In the genomic region with DNA sequence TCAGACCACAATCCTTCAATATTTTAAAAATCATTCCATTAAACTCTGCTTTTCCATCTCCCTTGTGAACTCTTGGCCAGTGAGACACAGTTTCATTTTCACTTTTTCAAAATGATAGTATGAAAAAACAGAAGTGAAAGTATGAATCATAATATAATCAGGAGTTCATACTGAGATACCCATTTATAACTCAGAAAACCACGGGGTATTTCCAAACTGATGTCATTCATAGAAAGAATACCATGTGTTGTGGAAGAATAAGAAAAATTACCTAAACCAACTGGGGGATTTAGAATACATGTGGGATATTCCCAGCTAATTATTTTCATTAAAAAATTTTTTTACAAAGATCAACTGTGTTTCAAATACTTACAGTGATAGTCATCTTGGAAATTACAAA, we compare ENCODE assay signal across 7 cellular contexts.
DNase-seq lines count a peak whose midpoint lies in the region; ATAC-seq and TF ChIP-seq lines count a peak whose summit lies in the region.

No MANE protein-coding gene starts in this region.

- H3K27ac Mint-ChIP-seq in chondrocyte (ENCODE audit: unreplicated experiment): peak overlapping the region; percentile 90

- no peaks in the 10 kb centered on the region for H3K9me3 ChIP-seq in right atrium auricular region

- H3K4me3 Mint-ChIP-seq in chondrocyte (ENCODE audit: unreplicated experiment): peak overlapping the region; percentile 48

- H3K27ac ChIP-seq in right atrium auricular region: no peak overlapping the region

- no peaks in the 10 kb centered on the region for H3K36me3 ChIP-seq in right atrium auricular region

- H3K27me3 ChIP-seq in right atrium auricular region: no peaks in the 10 kb centered on the region

- peak; percentile 67 for ATAC-seq in GM18511 (IDR thresholded peaks at IDR 0.05; ENCODE audit: unreplicated experiment)
- ATAC-seq in HG02571 (IDR thresholded peaks at IDR 0.05; ENCODE audit: unreplicated experiment): peak; percentile 55

- TF ChIP-seq POLR2A in NB4 (IDR thresholded peaks at IDR 0.05; ENCODE audit: extremely low read depth, insufficient read length): no peak

- DNase-seq in NB4 (ENCODE audit: low read depth) (peak; percentile 68), chondrocyte (ENCODE audit: low spot score) (no peak), smooth muscle cell of the brain vasculature (ENCODE audit: low read depth, low spot score) (peak; percentile 39), right atrium auricular region (ENCODE audit: low spot score) (no peak), mesenteric fat pad (ENCODE audit: low spot score) (no peak)

- TF ChIP-seq CTCF in NB4 (IDR thresholded peaks at IDR 0.05; ENCODE audit: low read depth, low read length): no peak
- TF ChIP-seq CTCF in chondrocyte (IDR thresholded peaks at IDR 0.05): no peak
- no peak for TF ChIP-seq CTCF in right atrium auricular region (IDR thresholded peaks at IDR 0.05)

- H3K9me3 Mint-ChIP-seq in chondrocyte (ENCODE audit: low read depth): no peaks in the 10 kb centered on the region

- peaks cover 50% of the 10 kb centered on the region for H3K4me1 Mint-ChIP-seq in chondrocyte (ENCODE audit: low read depth)

- H3K4me3 ChIP-seq in NB4 (ENCODE audit: low read depth, low read length) (peak overlapping the region; percentile 14), right atrium auricular region (no peak overlapping the region)

- no peaks in the 10 kb centered on the region for H3K4me1 ChIP-seq in right atrium auricular region

- H3K27me3 Mint-ChIP-seq in chondrocyte (ENCODE audit: low read depth): no peaks in the 10 kb centered on the region

- H3K36me3 Mint-ChIP-seq in chondrocyte (ENCODE audit: low read depth): no peaks in the 10 kb centered on the region

Comparison
In these comparisons a context has a peak if more than half of its experiments do, and no peak if none do; other contexts are left out.
1. DNase-seq: peak in NB4 (single experiment) and smooth muscle cell of the brain vasculature (single experiment); none in chondrocyte (single experiment), right atrium auricular region (single experiment) and mesenteric fat pad (single experiment).